1 cellular context compared by ENCODE assay signal in genomic region chr1:185249563-185249962, GRCh38.
TF ChIP-seq lines count a peak whose summit lies in the region.

No MANE protein-coding gene starts in this region.

TF ChIP-seq in GM23338, 12 proteins besides CTCF, POLR2A, EP300 and RAD21 (continued from another document):
- TF ChIP-seq ZNF462 (CRISPR knock-in tag; IDR thresholded peaks at IDR 0.05) (no peak), REST (IDR thresholded peaks at IDR 0.05; ENCODE audit: unreplicated experiment) (no peak), EZH2phosphoT487 (IDR thresholded peaks at IDR 0.05; ENCODE audit: unreplicated experiment) (no peak), ZNF114 (CRISPR knock-in tag; IDR thresholded peaks at IDR 0.05) (no peak), POLR2AphosphoS5 (IDR thresholded peaks at IDR 0.05; ENCODE audit: low read depth) (no peak), EZH2 (IDR thresholded peaks at IDR 0.05; ENCODE audit: low read depth, unreplicated experiment) (no peak), ETS1 (IDR thresholded peaks at IDR 0.05) (no peak), CREB1 (CRISPR knock-in tag; IDR thresholded peaks at IDR 0.05; ENCODE audit: low read depth) (no peak), ZNF331 (CRISPR knock-in tag; IDR thresholded peaks at IDR 0.05; ENCODE audit: low read depth) (no peak), STAT1 (IDR thresholded peaks at IDR 0.05; ENCODE audit: unreplicated experiment) (no peak)
